12 cellular contexts compared by ENCODE assay signal in the genomic region with DNA sequence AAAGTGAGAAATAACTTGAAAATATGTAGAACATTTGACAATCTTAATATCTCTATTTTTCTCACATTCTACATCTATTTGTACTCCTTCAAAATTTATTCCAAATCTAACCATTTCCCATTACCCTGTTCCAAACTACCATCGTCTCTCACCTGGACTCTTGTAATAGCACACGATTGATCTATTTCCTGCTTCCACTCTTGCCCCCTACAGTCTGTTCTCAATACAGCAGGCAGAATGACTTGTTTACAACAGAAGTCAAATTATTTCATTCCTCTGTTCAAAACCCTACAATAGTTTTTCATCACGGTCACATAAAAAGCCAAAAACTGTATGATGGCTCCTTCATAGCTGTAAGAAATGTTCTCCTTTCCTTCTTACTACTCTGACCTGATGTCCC. TPM values are rescaled to one million over a fixed set of nuclear protein-coding genes. Genes with fewer than 3 reads are reported as not detected.
DNase-seq lines count a peak whose midpoint lies in the region; ATAC-seq, FAIRE-seq and TF ChIP-seq lines count a peak whose summit lies in the region.
"Had no signal": no experiment of that assay in that cellular context is flagged by ENCODE, and none has a peak within 500 bp of the region (broad histone marks: within the 10 kb centered on the region; RNA-seq: fewer than 3 reads in every experiment).

No MANE protein-coding gene starts in this region.

- H3K27me3 Mint-ChIP-seq in activated naive CD8-positive, alpha-beta T cell treated with anti-CD3 and anti-CD28 coated beads, Interleukin-2, amount 50 U/mL, for 24 hours = no peaks in the 10 kb centered on the region
- H3K27me3 Mint-ChIP-seq: activated CD4-positive, alpha-beta T cell treated with anti-CD3 and anti-CD28 coated beads, Interleukin-2, amount 10 ng/mL, durations not matched to agents 24 days and 14 days had no signal

- H3K36me3 Mint-ChIP-seq in activated naive CD8-positive, alpha-beta T cell treated with anti-CD3 and anti-CD28 coated beads, Interleukin-2, amount 50 U/mL, for 24 hours (ENCODE audit: low read depth) = no peaks in the 10 kb centered on the region

- no peaks in the 10 kb centered on the region for H3K4me1 Mint-ChIP-seq in activated naive CD8-positive, alpha-beta T cell treated with anti-CD3 and anti-CD28 coated beads, Interleukin-2, amount 50 U/mL, for 24 hours
- H3K4me1 Mint-ChIP-seq: activated CD4-positive, alpha-beta T cell treated with anti-CD3 and anti-CD28 coated beads, Interleukin-2, amount 10 ng/mL, durations not matched to agents 24 days and 14 days had no signal

- no peak overlapping the region for H3K27ac ChIP-seq in C4-2B

- H3K27me3 ChIP-seq in H7 (ENCODE audit: control insufficient read depth, insufficient read depth, low read length) = no peaks in the 10 kb centered on the region

- H3K4me3 ChIP-seq in H7 (ENCODE audit: insufficient read depth, low read depth, low read length) = no peak overlapping the region

- no peak overlapping the region for H3K27ac Mint-ChIP-seq in activated naive CD8-positive, alpha-beta T cell treated with anti-CD3 and anti-CD28 coated beads, Interleukin-2, amount 50 U/mL, for 24 hours
- H3K27ac Mint-ChIP-seq: activated CD4-positive, alpha-beta T cell treated with anti-CD3 and anti-CD28 coated beads, Interleukin-2, amount 10 ng/mL, durations not matched to agents 24 days and 14 days had no signal

- H3K36me3 ChIP-seq in H7 (replicated peaks; ENCODE audit: control insufficient read depth, insufficient read depth, low read length) = no peaks in the 10 kb centered on the region

- ATAC-seq in SK-N-SH treated with all-trans-retinoic acid at 6 μM for 48 hours = peak; percentile 44; the same call in 1 of the 3 replicates
- no peak for ATAC-seq in activated naive CD8-positive, alpha-beta T cell treated with anti-CD3 and anti-CD28 coated beads, Interleukin-2, amount 50 U/mL, for 24 hours

- H3K4me3 Mint-ChIP-seq in activated naive CD8-positive, alpha-beta T cell treated with anti-CD3 and anti-CD28 coated beads, Interleukin-2, amount 50 U/mL, for 24 hours = no peak overlapping the region
- H3K4me3 Mint-ChIP-seq: activated CD4-positive, alpha-beta T cell treated with anti-CD3 and anti-CD28 coated beads, Interleukin-2, amount 10 ng/mL, durations not matched to agents 24 days and 14 days had no signal

- FAIRE-seq in urothelium cell line (lab: Jason Lieb, UNC) = no peak

- peak; percentile 46 for TF ChIP-seq CTCF in C4-2B (conservative IDR thresholded peaks at IDR 0.05)

- peaks cover 4% of the 10 kb centered on the region for H3K9me3 Mint-ChIP-seq in activated naive CD8-positive, alpha-beta T cell treated with anti-CD3 and anti-CD28 coated beads, Interleukin-2, amount 50 U/mL, for 24 hours
- H3K9me3 Mint-ChIP-seq: activated CD4-positive, alpha-beta T cell treated with anti-CD3 and anti-CD28 coated beads, Interleukin-2, amount 10 ng/mL, durations not matched to agents 24 days and 14 days had no signal

- DNase-seq in H7 = peak; percentile 26
- peak; percentile 25 for DNase-seq in iris pigment epithelial cell (ENCODE audit: low read depth)
- no peak for DNase-seq in urothelium cell line (ENCODE audit: low spot score)
- DNase-seq in activated naive CD8-positive, alpha-beta T cell treated with anti-CD3 and anti-CD28 coated beads, Interleukin-2, amount 50 U/mL, for 24 hours = no peak
- no peak for DNase-seq in germinal center (ENCODE audit: low spot score)
- DNase-seq in MV-4-11 (lab: John Stamatoyannopoulos, UW) = no peak
- DNase-seq: activated CD4-positive, alpha-beta T cell treated with anti-CD3 and anti-CD28 coated beads, Interleukin-2, amount 10 ng/mL, durations not matched to agents 24 days and 14 days; anterior cingulate cortex; EL; hypothalamus had no signal

TF ChIP-seq in SK-N-SH treated with all-trans-retinoic acid at 6 μM for 48 hours, 23 proteins besides CTCF, POLR2A, EP300 and RAD21:
- TF ChIP-seq, protein P1, sequence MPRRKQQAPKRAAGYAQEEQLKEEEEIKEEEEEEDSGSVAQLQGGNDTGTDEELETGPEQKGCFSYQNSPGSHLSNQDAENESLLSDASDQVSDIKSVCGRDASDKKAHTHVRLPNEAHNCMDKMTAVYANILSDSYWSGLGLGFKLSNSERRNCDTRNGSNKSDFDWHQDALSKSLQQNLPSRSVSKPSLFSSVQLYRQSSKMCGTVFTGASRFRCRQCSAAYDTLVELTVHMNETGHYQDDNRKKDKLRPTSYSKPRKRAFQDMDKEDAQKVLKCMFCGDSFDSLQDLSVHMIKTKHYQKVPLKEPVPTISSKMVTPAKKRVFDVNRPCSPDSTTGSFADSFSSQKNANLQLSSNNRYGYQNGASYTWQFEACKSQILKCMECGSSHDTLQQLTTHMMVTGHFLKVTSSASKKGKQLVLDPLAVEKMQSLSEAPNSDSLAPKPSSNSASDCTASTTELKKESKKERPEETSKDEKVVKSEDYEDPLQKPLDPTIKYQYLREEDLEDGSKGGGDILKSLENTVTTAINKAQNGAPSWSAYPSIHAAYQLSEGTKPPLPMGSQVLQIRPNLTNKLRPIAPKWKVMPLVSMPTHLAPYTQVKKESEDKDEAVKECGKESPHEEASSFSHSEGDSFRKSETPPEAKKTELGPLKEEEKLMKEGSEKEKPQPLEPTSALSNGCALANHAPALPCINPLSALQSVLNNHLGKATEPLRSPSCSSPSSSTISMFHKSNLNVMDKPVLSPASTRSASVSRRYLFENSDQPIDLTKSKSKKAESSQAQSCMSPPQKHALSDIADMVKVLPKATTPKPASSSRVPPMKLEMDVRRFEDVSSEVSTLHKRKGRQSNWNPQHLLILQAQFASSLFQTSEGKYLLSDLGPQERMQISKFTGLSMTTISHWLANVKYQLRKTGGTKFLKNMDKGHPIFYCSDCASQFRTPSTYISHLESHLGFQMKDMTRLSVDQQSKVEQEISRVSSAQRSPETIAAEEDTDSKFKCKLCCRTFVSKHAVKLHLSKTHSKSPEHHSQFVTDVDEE (CRISPR knock-in tag; IDR thresholded peaks at IDR 0.05) = no peak
- TF ChIP-seq ZFP30 (CRISPR knock-in tag; IDR thresholded peaks at IDR 0.05) = no peak
- no peak for TF ChIP-seq POU6F1 (CRISPR knock-in tag; IDR thresholded peaks at IDR 0.05; ENCODE audit: borderline replicate concordance, low read depth)
- TF ChIP-seq ZFP3 (CRISPR knock-in tag; IDR thresholded peaks at IDR 0.05) = no peak
- TF ChIP-seq SNAI2 (CRISPR knock-in tag; IDR thresholded peaks at IDR 0.05) = no peak
- TF ChIP-seq RARB (CRISPR knock-in tag; IDR thresholded peaks at IDR 0.05) = no peak
- no peak for TF ChIP-seq BACH2 (CRISPR knock-in tag; IDR thresholded peaks at IDR 0.05; ENCODE audit: borderline replicate concordance)
- TF ChIP-seq ZNF70 (CRISPR knock-in tag; IDR thresholded peaks at IDR 0.05) = no peak
- TF ChIP-seq ISL1 (CRISPR knock-in tag; IDR thresholded peaks at IDR 0.05) = no peak
- TF ChIP-seq GLIS3 (CRISPR knock-in tag; IDR thresholded peaks at IDR 0.05) = no peak
- no peak for TF ChIP-seq OSR1 (CRISPR knock-in tag; IDR thresholded peaks at IDR 0.05)
- TF ChIP-seq ARNTL (CRISPR knock-in tag; IDR thresholded peaks at IDR 0.05; ENCODE audit: borderline replicate concordance, low read depth) = no peak
- no peak for TF ChIP-seq ZNF8 (CRISPR knock-in tag; IDR thresholded peaks at IDR 0.05)
- TF ChIP-seq TOX (CRISPR knock-in tag; IDR thresholded peaks at IDR 0.05; ENCODE audit: borderline replicate concordance) = no peak
- no peak for TF ChIP-seq CREB5 (CRISPR knock-in tag; IDR thresholded peaks at IDR 0.05; ENCODE audit: low read depth)
- TF ChIP-seq TCF4 (CRISPR knock-in tag; IDR thresholded peaks at IDR 0.05; ENCODE audit: borderline replicate concordance) = no peak

RNA-seq across cellular contexts. Expression of gene LUZP4, which starts 21.1 kb away (rescaled TPM):
- total RNA-seq in H7 (2014; rRNA removed; shearing (Covaris generic)) = 0.33 TPM in 1 of 2 replicates, not detected in the other
- total RNA-seq: activated CD4-positive, alpha-beta T cell treated with anti-CD3 and anti-CD28 coated beads, Interleukin-2, amount 10 ng/mL, durations not matched to agents 24 days and 14 days had no signal

RNA-seq across cellular contexts. Expression of gene LRCH2, which starts 34.5 kb away (rescaled TPM):
- 4.5 and 7.5 TPM in 2 replicates for total RNA-seq in H7 (2014; rRNA removed; shearing (Covaris generic))
- total RNA-seq: activated CD4-positive, alpha-beta T cell treated with anti-CD3 and anti-CD28 coated beads, Interleukin-2, amount 10 ng/mL, durations not matched to agents 24 days and 14 days had no signal

Comparison
In these comparisons a context has a peak if more than half of its experiments do, and no peak if none do; other contexts are left out.
1. DNase-seq: peak in H7 (single experiment) and iris pigment epithelial cell (single experiment); none in urothelium cell line (single experiment), activated naive CD8-positive, alpha-beta T cell treated with anti-CD3 and anti-CD28 coated beads, Interleukin-2, amount 50 U/mL, for 24 hours (single experiment), germinal center (single experiment) and MV-4-11 (single experiment).